Comparison of ENCODE assay signal across 8 cellular contexts in genomic region chr1:109040627-109041613, GRCh38. TPM values are rescaled to one million over a fixed set of nuclear protein-coding genes. Genes with fewer than 3 reads are reported as not detected.
A peak's percentile ranks its signal among the peaks of the same experiment; 100 is the strongest.
DNase-seq lines count a peak whose midpoint lies in the region; ATAC-seq and TF ChIP-seq lines count a peak whose summit lies in the region.

No MANE protein-coding gene starts in this region.

- peak overlapping the region; percentile 86 to 95 (median 90) for H3K27ac ChIP-seq in transverse colon

- H3K4me3 Mint-ChIP-seq in activated T-cell treated with anti-CD3 and anti-CD28 coated beads, Interleukin-2, amount 50 U/mL, for 24 hours: peak overlapping the region; percentile 86
- H3K4me3 Mint-ChIP-seq in naive thymus-derived CD8-positive, alpha-beta T cell: peak overlapping the region; percentile 84 to 98 (median 94)

- in situ Hi-C loops in transverse colon (cut with MboI; ENCODE audit: low pct_ligation_motif_present in 1 of 4, low pct_unique_long_range_greater_than_20kb in 1 of 4, low sequenced_read_pairs in 3 of 4): no loop called here

- H3K4me3 ChIP-seq in H7 (ENCODE audit: insufficient read depth, low read depth, low read length) (peak overlapping the region; percentile 98), fibroblast of pulmonary artery (replicated peaks; ENCODE audit: low read depth, low read length) (peak overlapping the region; percentile 91), transverse colon (peak overlapping the region; percentile 63 to 89 (median 74))

- H3K36me3 ChIP-seq in H7 (replicated peaks; ENCODE audit: control insufficient read depth, insufficient read depth, low read length) (no peaks in the 10 kb centered on the region), transverse colon (no peaks in the 10 kb centered on the region)

- TF ChIP-seq CTCF in fibroblast of pulmonary artery (IDR thresholded peaks at IDR 0.05; ENCODE audit: low read length, missing control alignments): no peak
- no peak for TF ChIP-seq CTCF in transverse colon (IDR thresholded peaks at IDR 0.05)

- DNase-seq in DMS53 (lab: John Stamatoyannopoulos, UW) (peak; percentile 61), DMS53 treated with DMSO at 0.1 percent for 48 hours (lab: John Stamatoyannopoulos, UW; ENCODE audit: unreplicated experiment) (no peak), H7 (peak; percentile 75), M059J (ENCODE audit: low read depth) (peak; percentile 42), fibroblast of pulmonary artery (ENCODE audit: low read depth) (peak; percentile 16), transverse colon (peak; percentile 21)
- no peak for DNase-seq in activated T-cell treated with anti-CD3 and anti-CD28 coated beads, Interleukin-2, amount 50 U/mL, for 24 hours
- DNase-seq in naive thymus-derived CD8-positive, alpha-beta T cell: peak in 4 of 10 donors; percentile 1 to 66 (median 33)

- intact Hi-C loops in transverse colon (cut with DNase I; ENCODE audit: low total_unique reads): loop anchor here (5.0 to 10.0 kb wide), 2 partner anchors 64 to 541 kb away; no protein-coding TSS in a partner anchor

- WGBS in transverse colon (ENCODE audit: low coverage in 1 of 2), 2 donors: 3 to 8% methylated on average over 13 to 43 of the region's 47 CpGs

- ATAC-seq in naive thymus-derived CD8-positive, alpha-beta T cell: peak; percentile 21 to 37

- H3K4me1 Mint-ChIP-seq in activated T-cell treated with anti-CD3 and anti-CD28 coated beads, Interleukin-2, amount 50 U/mL, for 24 hours (ENCODE audit: low read depth): peaks cover 22% of the 10 kb centered on the region
- H3K4me1 Mint-ChIP-seq in naive thymus-derived CD8-positive, alpha-beta T cell: peaks cover 6 to 20% (median 14%) of the 10 kb centered on the region in 4 donors

- H3K9me3 ChIP-seq in transverse colon: no peaks in the 10 kb centered on the region

- H3K4me1 ChIP-seq in transverse colon: peaks cover 0 to 17% (median 12%) of the 10 kb centered on the region in 4 donors

- peaks cover 2% of the 10 kb centered on the region for H3K36me3 Mint-ChIP-seq in activated T-cell treated with anti-CD3 and anti-CD28 coated beads, Interleukin-2, amount 50 U/mL, for 24 hours (ENCODE audit: low read depth)
- H3K36me3 Mint-ChIP-seq in naive thymus-derived CD8-positive, alpha-beta T cell: no peaks in the 10 kb centered on the region

- no peak for TF ChIP-seq EP300 in transverse colon (IDR thresholded peaks at IDR 0.05; ENCODE audit: low read depth)

- no peak for TF ChIP-seq POLR2A in transverse colon (IDR thresholded peaks at IDR 0.05)

- POLR2A ChIA-PET in naive thymus-derived CD8-positive, alpha-beta T cell (lab: Charles Lee): interaction anchor here (0.8 to 1.7 kb wide), 7 partner anchors 13 to 143 kb away, joined by 3 to 34 read pairs (median 5); partner anchors contain the start of genes CLCC1 and TAF13

- no peaks in the 10 kb centered on the region for H3K9me3 Mint-ChIP-seq in activated T-cell treated with anti-CD3 and anti-CD28 coated beads, Interleukin-2, amount 50 U/mL, for 24 hours
- H3K9me3 Mint-ChIP-seq in naive thymus-derived CD8-positive, alpha-beta T cell: no peaks in the 10 kb centered on the region

- peak overlapping the region; percentile 89 for H3K27ac Mint-ChIP-seq in activated T-cell treated with anti-CD3 and anti-CD28 coated beads, Interleukin-2, amount 50 U/mL, for 24 hours
- H3K27ac Mint-ChIP-seq in naive thymus-derived CD8-positive, alpha-beta T cell: peak overlapping the region; percentile 80 to 97 (median 90)

- no peaks in the 10 kb centered on the region for H3K27me3 Mint-ChIP-seq in activated T-cell treated with anti-CD3 and anti-CD28 coated beads, Interleukin-2, amount 50 U/mL, for 24 hours
- peaks cover 0 to 3% (median 0%) of the 10 kb centered on the region in 5 donors for H3K27me3 Mint-ChIP-seq in naive thymus-derived CD8-positive, alpha-beta T cell

- H3K27me3 ChIP-seq in H7 (ENCODE audit: control insufficient read depth, insufficient read depth, low read length): no peaks in the 10 kb centered on the region; the same call in 1 of the 2 replicates
- no peaks in the 10 kb centered on the region for H3K27me3 ChIP-seq in transverse colon

RNA-seq across cellular contexts. Expression of gene WDR47, which starts 1.0 kb away (rescaled TPM):
- 8.0 and 8.4 TPM in 2 replicates for total RNA-seq in H7 (2014; rRNA removed; shearing (Covaris generic))
- 11.0 and 14.6 TPM in 2 replicates for total RNA-seq in M059J (2014; rRNA removed; shearing (Covaris generic))
- 10 to 100 TPM; 15.0 to 16.6 TPM for total RNA-seq in naive thymus-derived CD8-positive, alpha-beta T cell
- polyA plus RNA-seq in naive thymus-derived CD8-positive, alpha-beta T cell: 1 to 10 TPM; 3.0 to 6.1 (median 5.7) TPM
- 10 to 100 TPM in 2 of 4 donors, 1 to 10 TPM in 2; 6.7 to 12.1 (median 9.7) TPM for total RNA-seq in transverse colon

RNA-seq across cellular contexts. Expression of gene TAF13, which starts 34.9 kb away (rescaled TPM):
- total RNA-seq in H7 (2014; rRNA removed; shearing (Covaris generic)): 45.1 and 45.2 TPM in 2 replicates
- 73.4 and 97.8 TPM in 2 replicates for total RNA-seq in M059J (2014; rRNA removed; shearing (Covaris generic))
- total RNA-seq in naive thymus-derived CD8-positive, alpha-beta T cell: 10 to 100 TPM; 10.8 to 11.6 TPM
- polyA plus RNA-seq in naive thymus-derived CD8-positive, alpha-beta T cell: 1 to 10 TPM; 1.5 to 1.7 (median 1.7) TPM
- total RNA-seq in transverse colon: 10 to 100 TPM in 3 of 4 donors, 1 to 10 TPM in 1; 4.0 to 33.0 (median 32.0) TPM

RNA-seq across cellular contexts. Expression of gene TMEM167B, which starts 49.6 kb away (rescaled TPM):
- total RNA-seq in H7 (2014; rRNA removed; shearing (Covaris generic)): 21.6 and 26.3 TPM in 2 replicates
- total RNA-seq in M059J (2014; rRNA removed; shearing (Covaris generic)): 38.5 and 44.8 TPM in 2 replicates
- 10 to 100 TPM; 42.4 to 51.3 TPM for total RNA-seq in naive thymus-derived CD8-positive, alpha-beta T cell
- 10 to 100 TPM; 28.8 to 32.0 (median 29.6) TPM for polyA plus RNA-seq in naive thymus-derived CD8-positive, alpha-beta T cell
- total RNA-seq in transverse colon: 10 to 100 TPM in 3 of 4 donors, 1 to 10 TPM in 1; 2.2 to 23.0 (median 18.8) TPM

Comparison
In these comparisons a context has a peak if more than half of its experiments do, and no peak if none do; other contexts are left out.
1. DNase-seq: peak in DMS53 (single experiment), H7 (single experiment), M059J (single experiment), fibroblast of pulmonary artery (single experiment) and transverse colon (single experiment); none in DMS53 treated with DMSO at 0.1 percent for 48 hours (single experiment) and activated T-cell treated with anti-CD3 and anti-CD28 coated beads, Interleukin-2, amount 50 U/mL, for 24 hours (single experiment).
2. Peak in every context shown above with its lines, with median percentiles within 50 percentile points of each other: H3K4me3 ChIP-seq.